16 cellular contexts compared by ENCODE assay signal in the genomic region with DNA sequence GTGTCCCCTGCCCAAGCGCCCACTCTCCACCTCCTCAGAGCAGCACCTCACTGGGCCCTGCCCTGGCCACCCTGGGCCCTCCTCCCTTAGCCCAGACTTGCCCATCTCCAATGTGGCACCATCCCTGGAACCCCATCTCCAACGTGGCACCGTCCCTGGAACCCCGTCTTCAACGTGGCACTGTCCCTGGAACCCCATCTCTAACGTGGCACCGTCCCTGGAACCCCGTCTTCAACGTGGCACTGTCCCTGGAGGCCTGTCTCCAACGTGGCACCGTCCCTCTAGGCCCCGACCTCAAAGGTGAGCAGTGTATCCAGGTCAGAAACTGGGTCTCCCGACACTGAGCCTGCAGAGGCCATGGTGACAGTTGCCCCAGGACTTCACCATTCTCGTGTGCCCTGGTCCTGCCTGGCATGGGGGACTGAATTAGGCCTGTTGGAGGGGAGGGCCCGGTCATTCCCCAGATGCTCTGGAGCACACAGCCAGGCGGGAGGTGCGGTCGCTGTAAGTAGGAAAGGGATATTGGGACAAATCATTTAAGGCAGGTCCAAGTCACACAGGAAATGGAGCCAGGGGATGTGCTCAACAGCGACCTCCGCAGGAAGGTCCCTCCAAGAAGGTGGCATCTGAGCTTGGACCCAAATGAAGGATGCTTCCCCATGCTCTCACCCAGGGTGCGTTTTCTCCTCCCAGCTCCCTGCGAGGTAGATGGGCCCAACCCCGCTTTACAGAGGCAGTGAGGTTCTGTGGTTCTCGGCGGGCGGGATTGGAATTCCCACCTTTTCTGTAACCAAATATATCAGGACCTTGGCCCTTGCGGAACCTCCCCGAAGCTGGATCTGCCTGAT. TPM values are rescaled to one million over a fixed set of nuclear protein-coding genes. Genes with fewer than 3 reads are reported as not detected.
A peak's percentile ranks its signal among the peaks of the same experiment; 100 is the strongest.
DNase-seq lines count a peak whose midpoint lies in the region; ATAC-seq and TF ChIP-seq lines count a peak whose summit lies in the region.
"Had no signal": no experiment of that assay in that cellular context is flagged by ENCODE, and none has a peak within 500 bp of the region (broad histone marks: within the 10 kb centered on the region; RNA-seq: fewer than 3 reads in every experiment).

No MANE protein-coding gene starts in this region.

- no peaks in the 10 kb centered on the region for H3K9me2 ChIP-seq in Loucy (replicated peaks; ENCODE audit: low read depth, low read length)

- H3K4me1 Mint-ChIP-seq in activated CD8-positive, alpha-beta T cell treated with anti-CD3 and anti-CD28 coated beads for 36 hours (ENCODE audit: low read depth): peaks cover 21% of the 10 kb centered on the region
- H3K4me1 Mint-ChIP-seq in activated CD8-positive, alpha-beta T cell treated with anti-CD3 and anti-CD28 coated beads, Interleukin-2, amount 10 ng/mL, durations not matched to agents 7 days and 5 days (ENCODE audit: low read depth): peaks cover 36% of the 10 kb centered on the region
- peaks cover 2% of the 10 kb centered on the region for H3K4me1 Mint-ChIP-seq in endodermal cell

- H3K36me3 ChIP-seq in Loucy (ENCODE audit: insufficient read depth, low read length) (no peaks in the 10 kb centered on the region), endodermal cell (ENCODE audit: control insufficient read depth, insufficient read depth, low read length) (no peaks in the 10 kb centered on the region)

- H3K27me3 ChIP-seq in Loucy (ENCODE audit: insufficient read depth, low read length, poor library complexity, severe bottlenecking): peaks cover 3% of the 10 kb centered on the region
- H3K27me3 ChIP-seq in endodermal cell (ENCODE audit: control insufficient read depth, insufficient read depth, low read length, poor library complexity, severe bottlenecking): no peaks in the 10 kb centered on the region
- H3K27me3 ChIP-seq: heart left ventricle, upper lobe of left lung had no signal

- no peaks in the 10 kb centered on the region for H3K9me3 ChIP-seq in Loucy (ENCODE audit: insufficient read depth, low read depth, low read length)
- H3K9me3 ChIP-seq in endodermal cell (ENCODE audit: control insufficient read depth, low read length): no peaks in the 10 kb centered on the region
- H3K9me3 ChIP-seq: heart left ventricle, upper lobe of left lung had no signal

- peaks cover 12% of the 10 kb centered on the region for H4K20me1 ChIP-seq in Loucy (ENCODE audit: insufficient read depth, low read length, poor library complexity, severe bottlenecking)

- POLR2A ChIA-PET in activated CD8-positive, alpha-beta T cell treated with anti-CD3 and anti-CD28 coated beads for 36 hours (lab: Charles Lee): no interaction called here
- POLR2A ChIA-PET in activated CD8-positive, alpha-beta T cell treated with anti-CD3 and anti-CD28 coated beads, Interleukin-2, amount 10 ng/mL, durations not matched to agents 7 days and 5 days (lab: Charles Lee): interaction anchor here (0.9 kb wide), 1 partner anchor 8 kb away, joined by 3 read pairs; no protein-coding TSS in a partner anchor

- ATAC-seq in activated CD8-positive, alpha-beta T cell treated with anti-CD3 and anti-CD28 coated beads for 36 hours: no peak
- ATAC-seq in activated CD8-positive, alpha-beta T cell treated with anti-CD3 and anti-CD28 coated beads, Interleukin-2, amount 10 ng/mL, durations not matched to agents 7 days and 5 days: no peak
- no peak for ATAC-seq in GM19328 (IDR thresholded peaks at IDR 0.05; ENCODE audit: unreplicated experiment)
- ATAC-seq: GM12878, heart left ventricle had no signal

- no peak for TF ChIP-seq CTCF in activated CD8-positive, alpha-beta T cell treated with anti-CD3 and anti-CD28 coated beads for 36 hours (IDR thresholded peaks at IDR 0.05)
- peak; percentile 53 for TF ChIP-seq CTCF in Loucy (conservative IDR thresholded peaks at IDR 0.05; ENCODE audit: low read length)
- TF ChIP-seq CTCF in endodermal cell (conservative IDR thresholded peaks at IDR 0.05): peak; percentile 72

- no peak overlapping the region for H2AFZ ChIP-seq in Loucy (ENCODE audit: low read length)

- no peak overlapping the region for H3K4me3 Mint-ChIP-seq in activated CD8-positive, alpha-beta T cell treated with anti-CD3 and anti-CD28 coated beads for 36 hours
- no peak overlapping the region for H3K4me3 Mint-ChIP-seq in activated CD8-positive, alpha-beta T cell treated with anti-CD3 and anti-CD28 coated beads, Interleukin-2, amount 10 ng/mL, durations not matched to agents 7 days and 5 days
- H3K4me3 Mint-ChIP-seq in endodermal cell: no peak overlapping the region

- peaks cover 27% of the 10 kb centered on the region for H3K79me2 ChIP-seq in Loucy (ENCODE audit: insufficient read depth, low read length)

- H3K4me1 ChIP-seq in Loucy (ENCODE audit: insufficient read depth, low read length, poor library complexity, severe bottlenecking) (peaks cover 28% of the 10 kb centered on the region), endodermal cell (ENCODE audit: control insufficient read depth, insufficient read depth, low read length) (peaks cover 6% of the 10 kb centered on the region)

- H3K27ac Mint-ChIP-seq in activated CD8-positive, alpha-beta T cell treated with anti-CD3 and anti-CD28 coated beads for 36 hours: no peak overlapping the region
- H3K27ac Mint-ChIP-seq in activated CD8-positive, alpha-beta T cell treated with anti-CD3 and anti-CD28 coated beads, Interleukin-2, amount 10 ng/mL, durations not matched to agents 7 days and 5 days: no peak overlapping the region
- no peak overlapping the region for H3K27ac Mint-ChIP-seq in endodermal cell

- H3K9ac ChIP-seq in Loucy (ENCODE audit: low read depth, low read length, poor library complexity, severe bottlenecking) (no peak overlapping the region), endodermal cell (ENCODE audit: extremely low read depth, low read length, poor library complexity, severe bottlenecking) (no peak overlapping the region)

- no peak overlapping the region for H3K27ac ChIP-seq in endodermal cell (ENCODE audit: low read depth, low read length)
- H3K27ac ChIP-seq: heart left ventricle, upper lobe of left lung had no signal

- DNase-seq in activated CD8-positive, alpha-beta T cell treated with anti-CD3 and anti-CD28 coated beads for 36 hours: peak; percentile 48
- DNase-seq in activated CD8-positive, alpha-beta T cell treated with anti-CD3 and anti-CD28 coated beads, Interleukin-2, amount 10 ng/mL, durations not matched to agents 7 days and 5 days: no peak
- DNase-seq in endodermal cell (peak; percentile 86), posterior vena cava (ENCODE audit: low spot score) (peak; percentile 76), CD1c-positive myeloid dendritic cell (ENCODE audit: extremely low spot score) (no peak), DMS 273 (lab: John Stamatoyannopoulos, UW; ENCODE audit: unreplicated experiment) (no peak)
- DNase-seq: activated CD4-positive, alpha-beta T cell treated with anti-CD3 and anti-CD28 coated beads, Interleukin-2, amount 50 U/mL, for 48 hours; activated gamma-delta T cell; Calu3; caudate nucleus; GOT3 had no signal

- H3K27me3 Mint-ChIP-seq in activated CD8-positive, alpha-beta T cell treated with anti-CD3 and anti-CD28 coated beads for 36 hours: no peaks in the 10 kb centered on the region
- H3K27me3 Mint-ChIP-seq in activated CD8-positive, alpha-beta T cell treated with anti-CD3 and anti-CD28 coated beads, Interleukin-2, amount 10 ng/mL, durations not matched to agents 7 days and 5 days (ENCODE audit: low read depth): peaks cover 6% of the 10 kb centered on the region
- peaks cover 11% of the 10 kb centered on the region for H3K27me3 Mint-ChIP-seq in endodermal cell (ENCODE audit: insufficient read depth)

- 91 to 92% methylated on average over 19 to 28 of the region's 28 CpGs for WGBS in endodermal cell (ENCODE audit: insufficient coverage in 1 of 2, insufficient read length in 1 of 2), 2 experiments

- no peak overlapping the region for H3K4me2 ChIP-seq in Loucy (ENCODE audit: low read depth, low read length, poor library complexity, severe bottlenecking)

- intact Hi-C loops in activated CD8-positive, alpha-beta T cell treated with anti-CD3 and anti-CD28 coated beads for 36 hours (cut with micrococcal nuclease): no loop called here
- intact Hi-C loops in posterior vena cava (cut with DNase I): no loop called here

- H3F3A ChIP-seq in Loucy (ENCODE audit: low read depth): no peaks in the 10 kb centered on the region

- H3K9me3 Mint-ChIP-seq in activated CD8-positive, alpha-beta T cell treated with anti-CD3 and anti-CD28 coated beads for 36 hours: no peaks in the 10 kb centered on the region
- no peaks in the 10 kb centered on the region for H3K9me3 Mint-ChIP-seq in activated CD8-positive, alpha-beta T cell treated with anti-CD3 and anti-CD28 coated beads, Interleukin-2, amount 10 ng/mL, durations not matched to agents 7 days and 5 days (ENCODE audit: insufficient read depth)
- H3K9me3 Mint-ChIP-seq in endodermal cell: no peaks in the 10 kb centered on the region

- H3K4me3 ChIP-seq in Loucy (ENCODE audit: low read length, poor library complexity, severe bottlenecking): no peak overlapping the region
- H3K4me3 ChIP-seq in endodermal cell (ENCODE audit: low read length): no peak overlapping the region
- H3K4me3 ChIP-seq: GM12878, heart left ventricle, upper lobe of left lung had no signal

- no peaks in the 10 kb centered on the region for H3K36me3 Mint-ChIP-seq in activated CD8-positive, alpha-beta T cell treated with anti-CD3 and anti-CD28 coated beads for 36 hours (ENCODE audit: low read depth)
- peaks cover 10% of the 10 kb centered on the region for H3K36me3 Mint-ChIP-seq in activated CD8-positive, alpha-beta T cell treated with anti-CD3 and anti-CD28 coated beads, Interleukin-2, amount 10 ng/mL, durations not matched to agents 7 days and 5 days (ENCODE audit: low read depth)
- no peaks in the 10 kb centered on the region for H3K36me3 Mint-ChIP-seq in endodermal cell (ENCODE audit: low read depth)

- CTCF ChIA-PET in activated CD8-positive, alpha-beta T cell treated with anti-CD3 and anti-CD28 coated beads for 36 hours (lab: Charles Lee): interaction anchor here (1.2 to 1.4 kb wide), 3 partner anchors 12 to 72 kb away, joined by 4 to 8 read pairs (median 4); no protein-coding TSS in a partner anchor
- CTCF ChIA-PET in activated CD8-positive, alpha-beta T cell treated with anti-CD3 and anti-CD28 coated beads, Interleukin-2, amount 10 ng/mL, durations not matched to agents 7 days and 5 days (lab: Charles Lee): interaction anchor here (1.1 to 2.2 kb wide), 2 partner anchors 68 to 72 kb away, joined by 3 to 14 read pairs; no protein-coding TSS in a partner anchor

RNA-seq across cellular contexts. Expression of a gene that starts 2.4 kb away (rescaled TPM):
- total RNA-seq in activated CD8-positive, alpha-beta T cell treated with anti-CD3 and anti-CD28 coated beads for 36 hours: 10 to 100 TPM; 44.9 to 45.6 TPM
- total RNA-seq in activated CD8-positive, alpha-beta T cell treated with anti-CD3 and anti-CD28 coated beads, Interleukin-2, amount 10 ng/mL, durations not matched to agents 7 days and 5 days: 100 to 1,000 TPM; 153 to 172 TPM
- total RNA-seq in endodermal cell (100 to 1,000 TPM; 185 to 208 TPM), posterior vena cava (100 to 1,000 TPM; 351 to 519 TPM)
- 92.6 TPM for polyA plus RNA-seq in endodermal cell (2013, experiment 1 of 2)
- 86.0 TPM for polyA plus RNA-seq in endodermal cell (2013, experiment 2 of 2)

RNA-seq across cellular contexts. Expression of a gene that starts 15.7 kb away (rescaled TPM):
- under 1 TPM; 0.07 to 0.31 TPM for total RNA-seq in activated CD8-positive, alpha-beta T cell treated with anti-CD3 and anti-CD28 coated beads for 36 hours
- 1 to 10 TPM in 1 of 2 experiments, under 1 TPM in 1; 0.63 to 1.0 TPM for total RNA-seq in activated CD8-positive, alpha-beta T cell treated with anti-CD3 and anti-CD28 coated beads, Interleukin-2, amount 10 ng/mL, durations not matched to agents 7 days and 5 days
- 1 to 10 TPM in 1 of 2 donors, under 1 TPM in 1; 0.75 to 1.0 TPM for total RNA-seq in endodermal cell
- 0.39 TPM for polyA plus RNA-seq in endodermal cell (2013, experiment 1 of 2)
- polyA plus RNA-seq in endodermal cell (2013, experiment 2 of 2): 0.29 TPM
- 1 to 10 TPM; 1.4 to 2.4 TPM for total RNA-seq in posterior vena cava
- total RNA-seq: GM12878 had no signal

Comparison
In these comparisons a context has a peak if more than half of its experiments do, and no peak if none do; other contexts are left out.
1. DNase-seq: peak in activated CD8-positive, alpha-beta T cell treated with anti-CD3 and anti-CD28 coated beads for 36 hours (single experiment), endodermal cell (single experiment) and posterior vena cava (single experiment); none in activated CD8-positive, alpha-beta T cell treated with anti-CD3 and anti-CD28 coated beads, Interleukin-2, amount 10 ng/mL, durations not matched to agents 7 days and 5 days (single experiment), CD1c-positive myeloid dendritic cell (single experiment) and DMS 273 (single experiment).